27 cellular contexts compared by ENCODE assay signal in the genomic region with DNA sequence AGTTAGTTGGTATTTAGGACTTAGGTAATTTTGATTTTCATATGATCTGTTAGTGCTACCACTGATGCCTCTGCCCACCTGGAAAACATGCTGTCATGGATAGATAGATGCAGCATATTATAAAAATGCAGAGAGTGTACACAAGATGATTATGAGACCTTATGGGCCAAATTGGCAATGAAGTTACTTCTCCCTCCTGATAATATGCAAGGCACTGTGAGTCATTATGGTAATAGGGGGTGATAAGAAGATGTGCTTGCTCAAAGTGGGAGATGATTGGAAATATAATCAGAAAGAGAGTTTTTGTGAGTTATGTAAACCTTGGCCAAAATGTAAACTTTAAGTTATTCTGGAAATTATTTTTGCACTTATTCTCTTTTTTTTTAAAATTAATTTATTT. TPM values are rescaled to one million over a fixed set of nuclear protein-coding genes. Genes with fewer than 3 reads are reported as not detected.
DNase-seq lines count a peak whose midpoint lies in the region; ATAC-seq, FAIRE-seq and TF ChIP-seq lines count a peak whose summit lies in the region.
"Had no signal": no experiment of that assay in that cellular context is flagged by ENCODE, and none has a peak within 500 bp of the region (broad histone marks: within the 10 kb centered on the region; RNA-seq: fewer than 3 reads in every experiment).

No MANE protein-coding gene starts in this region.

- no peak overlapping the region for H3K27ac Mint-ChIP-seq in astrocyte (ENCODE audit: unreplicated experiment)
- peak overlapping the region; percentile 81 for H3K27ac Mint-ChIP-seq in progenitor cell of endocrine pancreas
- H3K27ac Mint-ChIP-seq: CD4-positive, alpha-beta T cell; H9; HFFc6 had no signal

- H3K4me3 Mint-ChIP-seq in astrocyte (ENCODE audit: unreplicated experiment) (no peak overlapping the region), progenitor cell of endocrine pancreas (ENCODE audit: low read depth) (no peak overlapping the region)
- H3K4me3 Mint-ChIP-seq: CD4-positive, alpha-beta T cell; H9; HFFc6 had no signal

- peaks cover 3% of the 10 kb centered on the region for H3F3A ChIP-seq in SK-N-SH (replicated peaks; ENCODE audit: insufficient read depth)

- ATAC-seq in SK-N-SH treated with all-trans-retinoic acid at 6 μM for 48 hours, result no peak
- ATAC-seq: Right ventricle myocardium inferior had no signal

- no peak for TF ChIP-seq RAD21 in SK-N-SH (IDR thresholded peaks at IDR 0.05; ENCODE audit: low read length)

- H3K4me1 Mint-ChIP-seq in astrocyte (ENCODE audit: low read depth, unreplicated experiment) (peaks cover 5% of the 10 kb centered on the region), progenitor cell of endocrine pancreas (ENCODE audit: low read depth) (no peaks in the 10 kb centered on the region)
- H3K4me1 Mint-ChIP-seq: H9 had no signal

- H3K9me2 ChIP-seq in SK-N-SH, result no peaks in the 10 kb centered on the region

- H3K27ac ChIP-seq in SK-N-SH (ENCODE audit: low read depth in 2 of 2, low read length in 1 of 2) (peak overlapping the region in 1 of 2 experiments; percentile 17; a peak in 1 of 4 replicates), astrocyte (ENCODE audit: low read depth, low read length) (no peak overlapping the region)
- H3K27ac ChIP-seq: 22Rv1, BLaER1, GM23248 had no signal

- CTCF ChIA-PET in SK-N-SH (lab: Yijun Ruan, JAX), result no interaction called here

- POLR2A ChIA-PET in SK-N-SH (lab: Yijun Ruan, JAX), result no interaction called here

- H3K79me2 ChIP-seq in SK-N-SH (ENCODE audit: insufficient read depth), result no peaks in the 10 kb centered on the region
- no peaks in the 10 kb centered on the region for H3K79me2 ChIP-seq in astrocyte (ENCODE audit: insufficient read depth, low read length)

- peaks cover 4% of the 10 kb centered on the region for H3K9me3 Mint-ChIP-seq in astrocyte (ENCODE audit: unreplicated experiment)
- H3K9me3 Mint-ChIP-seq in progenitor cell of endocrine pancreas (ENCODE audit: low read depth), result peaks cover 15% of the 10 kb centered on the region
- H3K9me3 Mint-ChIP-seq: CD4-positive, alpha-beta T cell; HFFc6 had no signal

- H3K27me3 ChIP-seq in SK-N-SH (ENCODE audit: insufficient read depth) (no peaks in the 10 kb centered on the region), astrocyte (ENCODE audit: insufficient read depth, low read length) (no peaks in the 10 kb centered on the region)
- H3K27me3 ChIP-seq: BLaER1 had no signal

- H3K36me3 Mint-ChIP-seq in astrocyte (ENCODE audit: low read depth, unreplicated experiment), result peaks cover 7% of the 10 kb centered on the region
- H3K36me3 Mint-ChIP-seq in progenitor cell of endocrine pancreas (ENCODE audit: insufficient read depth), result peaks cover 66% of the 10 kb centered on the region

- no peaks in the 10 kb centered on the region for H4K20me1 ChIP-seq in SK-N-SH (ENCODE audit: insufficient read depth)
- H4K20me1 ChIP-seq in astrocyte (ENCODE audit: insufficient read depth, low read length), result no peaks in the 10 kb centered on the region
- H4K20me1 ChIP-seq: BLaER1 had no signal

- no peak; a peak in 1 of 4 replicates for TF ChIP-seq EP300 in SK-N-SH (IDR thresholded peaks at IDR 0.05; ENCODE audit: borderline replicate concordance in 1 of 2, low read depth in 1 of 2, low read length in 1 of 2)

- H3K4me3 ChIP-seq in SK-N-SH (ENCODE audit: low read depth in 2 of 2, low read length in 1 of 2), result no peak overlapping the region
- H3K4me3 ChIP-seq in astrocyte (ENCODE audit: insufficient read depth, low read depth, low read length), result no peak overlapping the region
- no peak overlapping the region for H3K4me3 ChIP-seq in fibroblast of pulmonary artery (replicated peaks; ENCODE audit: low read depth, low read length)
- H3K4me3 ChIP-seq: BLaER1, GM23248 had no signal

- peaks cover 25 to 28% of the 10 kb centered on the region in 2 experiments for H3K36me3 ChIP-seq in SK-N-SH (replicated peaks in 1 of 2; ENCODE audit: control insufficient read depth in 1 of 2, insufficient read depth in 2 of 2, low read length in 1 of 2)
- no peaks in the 10 kb centered on the region for H3K36me3 ChIP-seq in astrocyte (ENCODE audit: insufficient read depth, low read length)

- no peak overlapping the region for H3K9ac ChIP-seq in SK-N-SH
- H3K9ac ChIP-seq in astrocyte (ENCODE audit: low read length), result no peak overlapping the region
- H3K9ac ChIP-seq: BLaER1, GM23248 had no signal

- no peak overlapping the region for H3K4me2 ChIP-seq in SK-N-SH
- no peak overlapping the region for H3K4me2 ChIP-seq in astrocyte (ENCODE audit: low read length)
- H3K4me2 ChIP-seq: BLaER1 had no signal

- DNase-seq in SK-N-SH, result peak; percentile 38
- peak; percentile 57 for DNase-seq in astrocyte (ENCODE audit: low read depth)
- DNase-seq in fibroblast of pulmonary artery (ENCODE audit: low read depth), result peak; percentile 9
- DNase-seq in progenitor cell of endocrine pancreas (ENCODE audit: low spot score, unreplicated experiment), result no peak
- DNase-seq in islet precursor cell, result no peak
- DNase-seq in iPS-NIHi7 (ENCODE audit: extremely low spot score), result no peak
- DNase-seq in dedifferentiated amniotic fluid mesenchymal stem cell (ENCODE audit: extremely low spot score), result no peak
- DNase-seq: ACHN; CD4-positive, alpha-beta T cell; COR-L47; DMS 273 treated with DMSO at 0.1 percent for 48 hours; DMS79 treated with DMSO at 0.1 percent for 48 hours; GM23248; H9; HFFc6; Kasumi-1; NCI-H1694; NCI-H2081; NCI-H2171; NCI-H524 treated with DMSO at 0.1 percent for 48 hours; NCI-H82 had no signal

- no peak for TF ChIP-seq CTCF in SK-N-SH (IDR thresholded peaks at IDR 0.05)
- TF ChIP-seq CTCF in astrocyte (IDR thresholded peaks at IDR 0.05; ENCODE audit: insufficient read depth, low read depth, low read length), result no peak
- TF ChIP-seq CTCF in fibroblast of pulmonary artery (IDR thresholded peaks at IDR 0.05; ENCODE audit: low read length, missing control alignments), result no peak
- TF ChIP-seq CTCF in progenitor cell of endocrine pancreas (IDR thresholded peaks at IDR 0.05; ENCODE audit: unreplicated experiment), result no peak

- H3K27me3 Mint-ChIP-seq in astrocyte (ENCODE audit: low read depth, unreplicated experiment), result no peaks in the 10 kb centered on the region
- no peaks in the 10 kb centered on the region for H3K27me3 Mint-ChIP-seq in progenitor cell of endocrine pancreas
- H3K27me3 Mint-ChIP-seq: CD4-positive, alpha-beta T cell had no signal

- H2AFZ ChIP-seq in SK-N-SH (ENCODE audit: low read depth) (no peak overlapping the region), astrocyte (ENCODE audit: low read depth, low read length) (no peak overlapping the region)
- H2AFZ ChIP-seq: GM23248 had no signal

- no peak for FAIRE-seq in astrocyte (lab: Jason Lieb, UNC)
- FAIRE-seq: GM12891 had no signal

- H3K9me3 ChIP-seq in SK-N-SH, result no peaks in the 10 kb centered on the region
- no peaks in the 10 kb centered on the region for H3K9me3 ChIP-seq in astrocyte (ENCODE audit: insufficient read depth, low read depth, low read length)

- H3K4me1 ChIP-seq in SK-N-SH (ENCODE audit: control insufficient read depth in 1 of 2, insufficient read depth in 2 of 2, low read depth in 1 of 2, low read length in 1 of 2), result no peaks in the 10 kb centered on the region
- H3K4me1 ChIP-seq in astrocyte (ENCODE audit: insufficient read depth, low read length), result no peaks in the 10 kb centered on the region

TF ChIP-seq in SK-N-SH, 30 proteins besides CTCF, POLR2A, EP300 and RAD21:
- TF ChIP-seq GATA2 (CRISPR knock-in tag; IDR thresholded peaks at IDR 0.05), result peak; percentile 45; the same call in 1 of the 2 replicates
- TF ChIP-seq, protein P1, sequence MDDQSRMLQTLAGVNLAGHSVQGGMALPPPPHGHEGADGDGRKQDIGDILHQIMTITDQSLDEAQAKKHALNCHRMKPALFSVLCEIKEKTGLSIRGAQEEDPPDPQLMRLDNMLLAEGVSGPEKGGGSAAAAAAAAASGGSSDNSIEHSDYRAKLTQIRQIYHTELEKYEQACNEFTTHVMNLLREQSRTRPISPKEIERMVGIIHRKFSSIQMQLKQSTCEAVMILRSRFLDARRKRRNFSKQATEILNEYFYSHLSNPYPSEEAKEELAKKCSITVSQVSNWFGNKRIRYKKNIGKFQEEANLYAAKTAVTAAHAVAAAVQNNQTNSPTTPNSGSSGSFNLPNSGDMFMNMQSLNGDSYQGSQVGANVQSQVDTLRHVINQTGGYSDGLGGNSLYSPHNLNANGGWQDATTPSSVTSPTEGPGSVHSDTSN (IDR thresholded peaks at IDR 0.05), result no peak
TF ChIP-seq in SK-N-SH: peak in this region for 1.

TF ChIP-seq in SK-N-SH treated with all-trans-retinoic acid at 6 μM for 48 hours, 23 proteins besides CTCF, POLR2A, EP300 and RAD21 (continues in another document):
- TF ChIP-seq BACH2 (CRISPR knock-in tag; IDR thresholded peaks at IDR 0.05; ENCODE audit: borderline replicate concordance) (no peak), POU6F1 (CRISPR knock-in tag; IDR thresholded peaks at IDR 0.05; ENCODE audit: borderline replicate concordance, low read depth) (no peak), ZNF8 (CRISPR knock-in tag; IDR thresholded peaks at IDR 0.05) (no peak), ARNTL (CRISPR knock-in tag; IDR thresholded peaks at IDR 0.05; ENCODE audit: borderline replicate concordance, low read depth) (no peak), TOX (CRISPR knock-in tag; IDR thresholded peaks at IDR 0.05; ENCODE audit: borderline replicate concordance) (no peak), SNAI2 (CRISPR knock-in tag; IDR thresholded peaks at IDR 0.05) (no peak), OSR1 (CRISPR knock-in tag; IDR thresholded peaks at IDR 0.05) (no peak), ZFP30 (CRISPR knock-in tag; IDR thresholded peaks at IDR 0.05) (no peak), ZNF565 (CRISPR knock-in tag; conservative IDR thresholded peaks at IDR 0.05; ENCODE audit: low read depth) (no peak), ZFP3 (CRISPR knock-in tag; IDR thresholded peaks at IDR 0.05) (no peak), CSDC2 (CRISPR knock-in tag; IDR thresholded peaks at IDR 0.05) (no peak), PPARA (CRISPR knock-in tag; IDR thresholded peaks at IDR 0.05; ENCODE audit: borderline replicate concordance) (no peak)

RNA-seq across cellular contexts. Expression of gene RHOH, which starts 56.6 kb away (rescaled TPM):
- not detected in 2 replicates for polyA plus RNA-seq in SK-N-SH (2012; rRNA removed)
- not detected in 2 replicates for polyA plus RNA-seq in SK-N-SH (2012; cell fraction: cytosol; rRNA removed)
- polyA plus RNA-seq in SK-N-SH (2012; cell fraction: nucleus; rRNA removed), result not detected in 2 replicates
- total RNA-seq in astrocyte (not detected in 2 replicates), progenitor cell of endocrine pancreas (4.5 and 5.5 TPM in 2 replicates)
- total RNA-seq: GM23248, HFFc6, MCF 10A had no signal
- polyA plus RNA-seq: GM23248 had no signal

Comparison
In these comparisons a context has a peak if more than half of its experiments do, and no peak if none do; other contexts are left out.
1. DNase-seq: peak in SK-N-SH (single experiment), astrocyte (single experiment) and fibroblast of pulmonary artery (single experiment); none in progenitor cell of endocrine pancreas (single experiment), islet precursor cell (single experiment), iPS-NIHi7 (single experiment) and dedifferentiated amniotic fluid mesenchymal stem cell (single experiment).